ENCODE assay signal across 14 cellular contexts in the genomic region with DNA sequence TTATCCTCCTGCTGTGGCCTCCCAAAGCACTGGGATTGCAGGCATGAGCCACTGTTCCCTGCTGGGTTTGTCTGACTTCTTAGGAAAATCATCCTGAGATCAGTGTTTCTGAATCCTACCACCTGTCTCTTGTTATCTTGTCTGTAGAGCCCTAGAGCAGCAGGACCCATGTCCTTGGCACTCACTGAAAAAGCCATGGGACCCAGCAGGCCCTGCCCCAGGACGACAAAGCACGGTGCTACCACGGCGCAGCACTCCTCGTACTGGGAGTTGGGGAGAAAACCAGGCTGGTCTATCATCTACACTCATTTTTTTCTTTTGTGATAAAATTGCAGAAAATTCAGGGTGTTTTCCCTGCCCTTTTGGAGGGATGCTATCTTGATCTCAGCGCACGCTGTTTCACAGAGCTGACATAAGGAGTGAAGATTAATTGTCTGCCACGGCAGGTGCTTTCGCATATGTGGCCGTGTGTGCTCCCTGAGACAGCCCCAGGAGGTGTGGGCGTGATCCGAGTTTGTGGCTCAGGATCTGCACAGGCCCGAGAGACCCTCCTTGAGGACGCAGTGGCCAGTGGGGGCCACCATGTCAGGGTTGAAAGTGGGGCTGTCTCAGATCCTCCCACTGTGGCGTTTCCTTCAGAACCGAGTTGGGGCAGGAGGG.
"Had no signal": no experiment of that assay in that cellular context is flagged by ENCODE, and none has a peak within 500 bp of the region (broad histone marks: within the 10 kb centered on the region; RNA-seq: fewer than 3 reads in every experiment).

No MANE protein-coding gene starts in this region.

- DNase-seq: activated CD4-positive, alpha-beta T cell treated with anti-CD3 and anti-CD28 coated beads for 48 hours; activated CD4-positive, CD25-positive, alpha-beta regulatory T cell; activated CD8-positive, alpha-beta T cell treated with anti-CD3 and anti-CD28 coated beads for 36 hours; activated effector memory CD4-positive, alpha-beta T cell treated with anti-CD3 and anti-CD28 coated beads, Interleukin-2, amount 50 U/mL, for 16 hours; activated naive CD4-positive, alpha-beta T cell treated with anti-CD3 and anti-CD28 coated beads, Interleukin-2, amount 50 U/mL, for 16 hours; activated T-cell treated with anti-CD3 and anti-CD28 coated beads, Interleukin-2, amount 50 U/mL, for 72 hours; effector CD4-positive, alpha-beta T cell; stimulated activated CD4-positive, alpha-beta T cell treated with anti-CD3 and anti-CD28 coated beads, Interleukin-2, amount 100 ng/mL, for 24 hours; T-cell; T-helper 9 cell had no signal

- H3K9me3 Mint-ChIP-seq: activated CD8-positive, alpha-beta T cell treated with anti-CD3 and anti-CD28 coated beads for 36 hours; activated T-cell treated with anti-CD3 and anti-CD28 coated beads, Interleukin-2, amount 50 U/mL, for 72 hours; central memory CD8-positive, alpha-beta T cell; memory B cell; stimulated activated naive CD8-positive, alpha-beta T cell treated with anti-CD3 and anti-CD28 coated beads, Interleukin-15, Interleukin-2, amounts not matched to agents 100 ng/mL and 50 ng/mL, for 24 hours; T-cell; type B pancreatic cell had no signal

- H3K27ac Mint-ChIP-seq: activated CD8-positive, alpha-beta T cell treated with anti-CD3 and anti-CD28 coated beads for 36 hours; activated T-cell treated with anti-CD3 and anti-CD28 coated beads, Interleukin-2, amount 50 U/mL, for 72 hours; memory B cell; stimulated activated naive CD8-positive, alpha-beta T cell treated with anti-CD3 and anti-CD28 coated beads, Interleukin-15, Interleukin-2, amounts not matched to agents 100 ng/mL and 50 ng/mL, for 24 hours; T-cell; type B pancreatic cell had no signal

- H3K4me3 Mint-ChIP-seq: activated CD8-positive, alpha-beta T cell treated with anti-CD3 and anti-CD28 coated beads for 36 hours; activated T-cell treated with anti-CD3 and anti-CD28 coated beads, Interleukin-2, amount 50 U/mL, for 72 hours; central memory CD8-positive, alpha-beta T cell; memory B cell; stimulated activated naive CD8-positive, alpha-beta T cell treated with anti-CD3 and anti-CD28 coated beads, Interleukin-15, Interleukin-2, amounts not matched to agents 100 ng/mL and 50 ng/mL, for 24 hours; T-cell; type B pancreatic cell had no signal

- H3K36me3 Mint-ChIP-seq: memory B cell, type B pancreatic cell had no signal

- H3K4me1 Mint-ChIP-seq: central memory CD8-positive, alpha-beta T cell; memory B cell had no signal

- H3K27me3 Mint-ChIP-seq: activated CD8-positive, alpha-beta T cell treated with anti-CD3 and anti-CD28 coated beads for 36 hours; central memory CD8-positive, alpha-beta T cell; stimulated activated naive CD8-positive, alpha-beta T cell treated with anti-CD3 and anti-CD28 coated beads, Interleukin-15, Interleukin-2, amounts not matched to agents 100 ng/mL and 50 ng/mL, for 24 hours; T-cell had no signal
